ENCODE assay signal across 14 cellular contexts in genomic region chr7:120927454-120928103, GRCh38. TPM values are rescaled to one million over a fixed set of nuclear protein-coding genes. Genes with fewer than 3 reads are reported as not detected.
DNase-seq lines count a peak whose midpoint lies in the region; ATAC-seq and TF ChIP-seq lines count a peak whose summit lies in the region.
"Had no signal": no experiment of that assay in that cellular context is flagged by ENCODE, and none has a peak within 500 bp of the region (broad histone marks: within the 10 kb centered on the region; RNA-seq: fewer than 3 reads in every experiment).

No MANE protein-coding gene starts in this region.

- no peak overlapping the region for H3K27ac ChIP-seq in GM23338 (ENCODE audit: low read depth)
- no peak overlapping the region for H3K27ac ChIP-seq in OCI-LY7 (ENCODE audit: low read depth, low read length, poor library complexity, severe bottlenecking)

- peaks cover 13% of the 10 kb centered on the region for H3K4me1 ChIP-seq in GM23338 (ENCODE audit: insufficient read depth)
- H3K4me1 ChIP-seq in mucosa of descending colon (ENCODE audit: low read depth): no peaks in the 10 kb centered on the region
- no peaks in the 10 kb centered on the region for H3K4me1 ChIP-seq in OCI-LY7 (ENCODE audit: insufficient read depth, low read length, poor library complexity, severe bottlenecking)

- H3K36me3 ChIP-seq in GM23338 (ENCODE audit: insufficient read depth): no peaks in the 10 kb centered on the region
- H3K36me3 ChIP-seq in mucosa of descending colon (ENCODE audit: low read depth): no peaks in the 10 kb centered on the region
- no peaks in the 10 kb centered on the region for H3K36me3 ChIP-seq in OCI-LY7 (ENCODE audit: insufficient read depth, low read length)

- H3K4me2 ChIP-seq in GM23338 (peak overlapping the region; percentile 10; the same call in 1 of the 2 replicates), OCI-LY7 (ENCODE audit: low read length) (no peak overlapping the region)

- H3K9me3 ChIP-seq in mucosa of descending colon (no peaks in the 10 kb centered on the region), T-helper 17 cell (ENCODE audit: control insufficient read depth, low read length, poor library complexity, severe bottlenecking) (no peaks in the 10 kb centered on the region), OCI-LY7 (ENCODE audit: low read length) (no peaks in the 10 kb centered on the region)

- H3K4me1 Mint-ChIP-seq in GM23338 (peaks cover 20% of the 10 kb centered on the region), T-helper 17 cell (no peaks in the 10 kb centered on the region), osteocyte (ENCODE audit: unreplicated experiment) (no peaks in the 10 kb centered on the region)
- H3K4me1 Mint-ChIP-seq: neural crest cell had no signal

- H3K27me3 ChIP-seq in GM23338 (ENCODE audit: insufficient read depth): no peaks in the 10 kb centered on the region

- peak overlapping the region; percentile 91 for H3K27ac Mint-ChIP-seq in GM23338
- H3K27ac Mint-ChIP-seq in T-helper 17 cell: no peak overlapping the region
- no peak overlapping the region for H3K27ac Mint-ChIP-seq in osteocyte (ENCODE audit: unreplicated experiment)
- H3K27ac Mint-ChIP-seq: stimulated activated naive CD8-positive, alpha-beta T cell treated with anti-CD3 and anti-CD28 coated beads, Interleukin-15, Interleukin-2, amounts not matched to agents 100 ng/mL and 50 ng/mL, for 24 hours had no signal

- H3K27me3 Mint-ChIP-seq in GM23338 (ENCODE audit: insufficient read depth, low read depth, poor library complexity): no peaks in the 10 kb centered on the region
- peaks cover 50% of the 10 kb centered on the region for H3K27me3 Mint-ChIP-seq in T-helper 17 cell
- H3K27me3 Mint-ChIP-seq in osteocyte (ENCODE audit: unreplicated experiment): no peaks in the 10 kb centered on the region

- TF ChIP-seq CTCF in GM23338 (conservative IDR thresholded peaks at IDR 0.05; ENCODE audit: low read depth in 2 of 2) (no peak), mucosa of descending colon (IDR thresholded peaks at IDR 0.05) (no peak), OCI-LY7 (conservative IDR thresholded peaks at IDR 0.05; ENCODE audit: low read length) (no peak), osteocyte (IDR thresholded peaks at IDR 0.05) (no peak)

- POLR2A ChIA-PET in OCI-LY7 (lab: Charles Lee): interaction anchor here (1.0 kb wide), 1 partner anchor 9 kb away, joined by 4 read pairs; no protein-coding TSS in a partner anchor

- CTCF ChIA-PET in OCI-LY7 (lab: Charles Lee; ENCODE audit: unreplicated experiment): no interaction called here

- intact Hi-C loops in mucosa of descending colon (cut with DNase I, micrococcal nuclease) (no loop called here), OCI-LY7 (cut with micrococcal nuclease; ENCODE audit: unreplicated experiment) (no loop called here)

- H3K9me3 Mint-ChIP-seq in GM23338 (no peaks in the 10 kb centered on the region), osteocyte (ENCODE audit: unreplicated experiment) (no peaks in the 10 kb centered on the region)
- H3K9me3 Mint-ChIP-seq: neural crest cell; stimulated activated naive CD8-positive, alpha-beta T cell treated with anti-CD3 and anti-CD28 coated beads, Interleukin-15, Interleukin-2, amounts not matched to agents 100 ng/mL and 50 ng/mL, for 24 hours had no signal

- H3K9me2 ChIP-seq in GM23338 (ENCODE audit: insufficient read depth) (peaks cover 9% of the 10 kb centered on the region; the same call in 1 of the 2 replicates), OCI-LY7 (ENCODE audit: insufficient read depth, low read length) (no peaks in the 10 kb centered on the region)

- no TSS peak for BruUV-seq in OCI-LY7 (replicated peaks; lab: Mats Ljungman, UMichigan)

- no peaks in the 10 kb centered on the region for H3K36me3 Mint-ChIP-seq in GM23338 (ENCODE audit: low read depth)
- no peaks in the 10 kb centered on the region for H3K36me3 Mint-ChIP-seq in T-helper 17 cell (ENCODE audit: low read depth)
- no peaks in the 10 kb centered on the region for H3K36me3 Mint-ChIP-seq in osteocyte (ENCODE audit: unreplicated experiment)

- H2AFZ ChIP-seq in GM23338 (peak overlapping the region; percentile 20; the same call in 1 of the 2 replicates), OCI-LY7 (ENCODE audit: low read length) (no peak overlapping the region)

- H3K4me3 Mint-ChIP-seq in GM23338 (no peak overlapping the region), T-helper 17 cell (no peak overlapping the region), osteocyte (ENCODE audit: unreplicated experiment) (no peak overlapping the region)
- H3K4me3 Mint-ChIP-seq: neural crest cell; stimulated activated naive CD8-positive, alpha-beta T cell treated with anti-CD3 and anti-CD28 coated beads, Interleukin-15, Interleukin-2, amounts not matched to agents 100 ng/mL and 50 ng/mL, for 24 hours had no signal

- H4K20me1 ChIP-seq in GM23338 (replicated peaks; ENCODE audit: insufficient read depth) (no peaks in the 10 kb centered on the region), OCI-LY7 (ENCODE audit: insufficient read depth, low read length) (no peaks in the 10 kb centered on the region)

- H3F3A ChIP-seq in GM23338 (replicated peaks; ENCODE audit: low read depth): no peaks in the 10 kb centered on the region

- DNase-seq in GM23338 (ENCODE audit: low spot score): no peak
- DNase-seq in mucosa of descending colon: no peak
- no peak for DNase-seq in SKM-1 (lab: John Stamatoyannopoulos, UW; ENCODE audit: unreplicated experiment)
- no peak for DNase-seq in T-helper 17 cell
- no peak for DNase-seq in OCI-LY7 (ENCODE audit: low spot score)
- no peak for DNase-seq in osteocyte (ENCODE audit: extremely low spot score, unreplicated experiment)
- DNase-seq: anterior cingulate cortex, KG1, NCI-H524 had no signal

- ATAC-seq in GM19023 (IDR thresholded peaks at IDR 0.05; ENCODE audit: unreplicated experiment): peak; percentile 84
- no peak for ATAC-seq in GM23338
- peak; percentile 66 for ATAC-seq in HG03439 (IDR thresholded peaks at IDR 0.05; ENCODE audit: unreplicated experiment)
- ATAC-seq in mucosa of descending colon: peak; percentile 41
- ATAC-seq in T-helper 17 cell: no peak
- ATAC-seq: SK-N-SH treated with all-trans-retinoic acid at 6 μM for 48 hours had no signal

- H3K4me3 ChIP-seq in GM23338: no peak overlapping the region
- H3K4me3 ChIP-seq in mucosa of descending colon: no peak overlapping the region
- H3K4me3 ChIP-seq in OCI-LY7 (ENCODE audit: low read depth, low read length, poor library complexity, severe bottlenecking): no peak overlapping the region

- H3K79me2 ChIP-seq in GM23338 (replicated peaks; ENCODE audit: insufficient read depth): no peaks in the 10 kb centered on the region
- H3K79me2 ChIP-seq in OCI-LY7 (ENCODE audit: insufficient read depth, low read depth, low read length): no peaks in the 10 kb centered on the region

TF ChIP-seq in GM23338, 12 proteins besides CTCF, POLR2A, EP300 and RAD21 (continues in another document):
- TF ChIP-seq ETS1 (IDR thresholded peaks at IDR 0.05) (no peak), POLR2AphosphoS5 (IDR thresholded peaks at IDR 0.05; ENCODE audit: low read depth) (no peak), EZH2 (IDR thresholded peaks at IDR 0.05; ENCODE audit: low read depth, unreplicated experiment) (no peak), ZNF331 (CRISPR knock-in tag; IDR thresholded peaks at IDR 0.05; ENCODE audit: low read depth) (no peak), REST (IDR thresholded peaks at IDR 0.05; ENCODE audit: unreplicated experiment) (no peak), JUNB (IDR thresholded peaks at IDR 0.05; ENCODE audit: unreplicated experiment) (no peak), NANOG (IDR thresholded peaks at IDR 0.05; ENCODE audit: borderline replicate concordance) (no peak), CREB1 (CRISPR knock-in tag; IDR thresholded peaks at IDR 0.05; ENCODE audit: low read depth) (no peak), ZNF114 (CRISPR knock-in tag; IDR thresholded peaks at IDR 0.05) (no peak), STAT1 (IDR thresholded peaks at IDR 0.05; ENCODE audit: unreplicated experiment) (no peak)

RNA-seq across cellular contexts. Expression of gene ING3, which starts 23.0 kb away (rescaled TPM):
- 17.8 and 32.0 TPM in 2 replicates for total RNA-seq in GM23338 (2014; rRNA removed; shearing (Covaris generic))
- 20.7 and 26.2 TPM in 2 replicates for polyA plus RNA-seq in GM23338 (2016; fragmentation: Nextera tagmentation; extraction: Ambion mirVana)
- total RNA-seq in mucosa of descending colon (10 to 100 TPM; 18.2 to 21.7 (median 20.7) TPM), T-helper 17 cell (10 to 100 TPM; 32.8 to 41.2 TPM), OCI-LY7 (2022) (22.2 and 22.7 TPM in 2 replicates), osteocyte (20.2 and 20.7 TPM in 2 replicates)
- 12.5 and 21.4 TPM in 2 replicates for total RNA-seq in OCI-LY7 (2014; rRNA removed; shearing (Covaris generic))

Comparison
In these comparisons a context has a peak if more than half of its experiments do, and no peak if none do; other contexts are left out.
1. ATAC-seq: peak in GM19023 (single experiment), HG03439 (single experiment) and mucosa of descending colon (single experiment); none in GM23338 (single experiment) and T-helper 17 cell (single experiment).